12 cellular contexts compared by ENCODE assay signal in the genomic region with DNA sequence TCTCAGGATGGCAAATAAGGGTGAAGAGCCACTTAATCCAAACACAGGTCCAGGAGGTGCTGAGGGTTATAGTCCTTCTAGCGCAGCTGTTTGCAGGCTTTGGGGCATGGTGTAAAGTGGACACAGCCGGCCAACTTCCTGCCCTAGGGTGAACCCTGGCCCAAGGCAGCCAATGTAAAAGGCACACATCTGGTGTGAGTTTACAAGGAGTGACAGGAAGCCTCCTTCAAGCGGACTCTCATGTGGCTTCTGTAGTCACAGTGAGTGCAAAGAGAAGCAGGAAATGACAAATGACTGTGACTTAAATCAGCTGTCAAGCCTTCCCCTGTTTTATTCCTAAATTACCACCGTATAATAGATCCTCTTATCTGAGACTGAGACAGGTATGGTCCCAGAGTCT.
DNase-seq lines count a peak whose midpoint lies in the region; ATAC-seq and TF ChIP-seq lines count a peak whose summit lies in the region.
"Had no signal": no experiment of that assay in that cellular context is flagged by ENCODE, and none has a peak within 500 bp of the region (broad histone marks: within the 10 kb centered on the region; RNA-seq: fewer than 3 reads in every experiment).

No MANE protein-coding gene starts in this region.

- no peaks in the 10 kb centered on the region for H3K36me3 Mint-ChIP-seq in Caco-2 (ENCODE audit: insufficient read depth, unreplicated experiment)

- H3K27me3 ChIP-seq in BE2C = no peaks in the 10 kb centered on the region
- no peaks in the 10 kb centered on the region for H3K27me3 ChIP-seq in Loucy (ENCODE audit: insufficient read depth, low read length, poor library complexity, severe bottlenecking)
- no peaks in the 10 kb centered on the region for H3K27me3 ChIP-seq in Caco-2 (replicated peaks; ENCODE audit: control insufficient read depth, insufficient read depth, low read length)
- H3K27me3 ChIP-seq in H7 (ENCODE audit: control insufficient read depth, insufficient read depth, low read length) = no peaks in the 10 kb centered on the region
- H3K27me3 ChIP-seq: suprapubic skin had no signal

- H3K4me1 Mint-ChIP-seq in Caco-2 (ENCODE audit: low read depth, unreplicated experiment) = no peaks in the 10 kb centered on the region

- intact Hi-C loops in Caco-2 (cut with micrococcal nuclease; ENCODE audit: unreplicated experiment) = no loop called here

- H3K9me3 Mint-ChIP-seq in Caco-2 (ENCODE audit: unreplicated experiment) = no peaks in the 10 kb centered on the region

- H3K27me3 Mint-ChIP-seq in Caco-2 (ENCODE audit: insufficient read depth, unreplicated experiment) = peaks cover 6% of the 10 kb centered on the region

- H3K9me3 ChIP-seq in BE2C (no peaks in the 10 kb centered on the region), Loucy (ENCODE audit: insufficient read depth, low read depth, low read length) (no peaks in the 10 kb centered on the region), Caco-2 (no peaks in the 10 kb centered on the region)
- H3K9me3 ChIP-seq: suprapubic skin had no signal

- peak overlapping the region; percentile 60 for H3K4me2 ChIP-seq in Loucy (ENCODE audit: low read depth, low read length, poor library complexity, severe bottlenecking)

- H3K9me2 ChIP-seq in Loucy (replicated peaks; ENCODE audit: low read depth, low read length) = no peaks in the 10 kb centered on the region

- no peak overlapping the region for H3K27ac Mint-ChIP-seq in Caco-2 (ENCODE audit: unreplicated experiment)

- peak; percentile 26 for DNase-seq in BE2C
- DNase-seq in EH (ENCODE audit: low read depth) = peak; percentile 55
- peak; percentile 6 for DNase-seq in dermis blood vessel endothelial cell
- DNase-seq in HT-29 (ENCODE audit: low spot score) = no peak
- DNase-seq in Caco-2 = no peak
- DNase-seq in H7 = no peak
- DNase-seq: hippocampal formation, NCI-H1092 had no signal

- H3K79me2 ChIP-seq in Loucy (ENCODE audit: insufficient read depth, low read length) = no peaks in the 10 kb centered on the region

- ATAC-seq in HG03095 (IDR thresholded peaks at IDR 0.05; ENCODE audit: unreplicated experiment) = no peak
- ATAC-seq: Panc1 had no signal

- POLR2A ChIA-PET in Caco-2 (lab: Charles Lee) = no interaction called here

- peaks cover 7% of the 10 kb centered on the region; the same call in 1 of the 2 replicates for H3K4me1 ChIP-seq in BE2C
- H3K4me1 ChIP-seq in Loucy (ENCODE audit: insufficient read depth, low read length, poor library complexity, severe bottlenecking) = peaks cover 30% of the 10 kb centered on the region
- no peaks in the 10 kb centered on the region for H3K4me1 ChIP-seq in Caco-2
- H3K4me1 ChIP-seq: suprapubic skin had no signal

- H3K36me3 ChIP-seq in BE2C (no peaks in the 10 kb centered on the region), Loucy (ENCODE audit: insufficient read depth, low read length) (no peaks in the 10 kb centered on the region), Caco-2 (ENCODE audit: control insufficient read depth, insufficient read depth, low read length) (no peaks in the 10 kb centered on the region), H7 (replicated peaks; ENCODE audit: control insufficient read depth, insufficient read depth, low read length) (no peaks in the 10 kb centered on the region)
- H3K36me3 ChIP-seq: suprapubic skin had no signal

- H2AFZ ChIP-seq in Loucy (ENCODE audit: low read length) = no peak overlapping the region

- peak overlapping the region; percentile 2 for H3K9ac ChIP-seq in Loucy (ENCODE audit: low read depth, low read length, poor library complexity, severe bottlenecking)

- TF ChIP-seq CTCF in BE2C (IDR thresholded peaks at IDR 0.05; ENCODE audit: low read depth, low read length) = no peak
- no peak for TF ChIP-seq CTCF in Loucy (conservative IDR thresholded peaks at IDR 0.05; ENCODE audit: low read length)
- TF ChIP-seq CTCF in Caco-2 (IDR thresholded peaks at IDR 0.05; ENCODE audit: insufficient read depth in 1 of 2, low read depth in 1 of 2, low read length in 1 of 2, severe bottlenecking in 1 of 2, unreplicated experiment in 1 of 2) = no peak

- H3K4me3 ChIP-seq in BE2C (ENCODE audit: low read depth, low read length) (no peak overlapping the region), Loucy (ENCODE audit: low read length, poor library complexity, severe bottlenecking) (peak overlapping the region; percentile 52), Caco-2 (ENCODE audit: low read depth, low read length) (no peak overlapping the region), H7 (ENCODE audit: insufficient read depth, low read depth, low read length) (no peak overlapping the region)
- H3K4me3 ChIP-seq: suprapubic skin had no signal

- BruUV-seq in Caco-2 (replicated peaks; lab: Mats Ljungman, UMichigan) = no TSS peak

- H4K20me1 ChIP-seq in Loucy (ENCODE audit: insufficient read depth, low read length, poor library complexity, severe bottlenecking) = no peaks in the 10 kb centered on the region

- CTCF ChIA-PET in Caco-2 (lab: Charles Lee) = no interaction called here

- H3F3A ChIP-seq in Loucy (ENCODE audit: low read depth) = 0 out of 2 replicates have a peak, but pooled peaks cover 5% of the 10 kb centered on the region

- no peak overlapping the region for H3K4me3 Mint-ChIP-seq in Caco-2 (ENCODE audit: unreplicated experiment)

Comparison
In these comparisons a context has a peak if more than half of its experiments do, and no peak if none do; other contexts are left out.
1. DNase-seq: peak in BE2C (single experiment), EH (single experiment) and dermis blood vessel endothelial cell (single experiment); none in HT-29 (single experiment), Caco-2 (0 of 2) and H7 (single experiment).